In the genomic region with DNA sequence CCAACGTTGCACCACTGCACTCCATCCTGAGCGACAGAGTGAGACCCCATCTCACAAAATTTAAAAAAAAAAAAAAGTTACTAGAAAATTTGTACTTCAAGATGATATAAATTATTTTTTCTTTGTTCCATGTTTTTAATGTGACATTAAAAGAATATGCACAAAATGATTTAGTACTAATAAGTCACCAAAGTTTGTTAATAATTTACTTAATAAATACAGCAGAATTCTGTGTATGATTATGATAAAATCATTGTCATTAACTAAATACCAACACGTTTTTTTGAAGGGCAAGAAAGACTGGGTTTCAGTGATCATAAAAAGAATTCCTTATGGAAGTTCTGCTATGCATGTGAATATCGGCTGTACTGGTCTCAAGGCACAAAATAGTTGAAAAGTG, we compare ENCODE assay signal across 7 cellular contexts.
"Had no signal": no experiment of that assay in that cellular context is flagged by ENCODE, and none has a peak within 500 bp of the region (broad histone marks: within the 10 kb centered on the region; RNA-seq: fewer than 3 reads in every experiment).

No MANE protein-coding gene starts in this region.

- H3K4me3 ChIP-seq: GM12878 had no signal

- ATAC-seq: GM12878 had no signal

- FAIRE-seq: GM12878, GM12891, GM12892, GM18507, GM19239 had no signal

- DNase-seq: GDM1, GF-D8 had no signal
